8 cellular contexts compared by ENCODE assay signal in genomic region chr15:63042879-63043340, GRCh38. TPM values are rescaled to one million over a fixed set of nuclear protein-coding genes. Genes with fewer than 3 reads are reported as not detected.
DNase-seq lines count a peak whose midpoint lies in the region; ATAC-seq and TF ChIP-seq lines count a peak whose summit lies in the region.

No MANE protein-coding gene starts in this region.

- H3K4me1 ChIP-seq in lung (ENCODE audit: control insufficient read depth in 2 of 2, insufficient read depth in 2 of 2, low read length in 2 of 2): peaks cover 0 to 14% of the 10 kb centered on the region in 2 donors

- no peak for TF ChIP-seq CTCF in choroid plexus epithelial cell (conservative IDR thresholded peaks at IDR 0.05; ENCODE audit: low read depth, low read length)
- no peak for TF ChIP-seq CTCF in lung (IDR thresholded peaks at IDR 0.05; ENCODE audit: control extremely low read depth, extremely low read depth)
- no peak for TF ChIP-seq CTCF in type B pancreatic cell (conservative IDR thresholded peaks at IDR 0.05)

- H3K4me3 ChIP-seq in choroid plexus epithelial cell (ENCODE audit: low read depth, low read length): peak overlapping the region; percentile 72
- H3K4me3 ChIP-seq in lung: peak overlapping the region; percentile 69

- ATAC-seq in lung (ENCODE audit: insufficient read depth, low FRiP score) (peak; percentile 3), GM18909 (IDR thresholded peaks at IDR 0.05; ENCODE audit: poor library complexity, unreplicated experiment) (no peak)

- H3K27ac ChIP-seq in lung (ENCODE audit: low read depth in 1 of 2, low read length in 1 of 2): peak overlapping the region; percentile 70 to 91

- WGBS in lung, 2 donors: 1% methylated on average over 31 of the region's 31 CpGs

- H3K36me3 ChIP-seq in lung (ENCODE audit: control insufficient read depth in 2 of 2, insufficient read depth in 2 of 2, low read length in 2 of 2): peaks cover 0 to 5% of the 10 kb centered on the region in 2 donors

- peaks cover 79% of the 10 kb centered on the region for H3K27me3 Mint-ChIP-seq in activated T-cell treated with anti-CD3 and anti-CD28 coated beads, Interleukin-2, amount 50 U/mL, for 24 hours
- H3K27me3 Mint-ChIP-seq in type B pancreatic cell: no peaks in the 10 kb centered on the region

- H3K4me1 Mint-ChIP-seq in activated T-cell treated with anti-CD3 and anti-CD28 coated beads, Interleukin-2, amount 50 U/mL, for 24 hours (ENCODE audit: low read depth): peaks cover 12% of the 10 kb centered on the region
- H3K4me1 Mint-ChIP-seq in type B pancreatic cell (ENCODE audit: unreplicated experiment): peaks cover 60% of the 10 kb centered on the region

- H3K27ac Mint-ChIP-seq in activated T-cell treated with anti-CD3 and anti-CD28 coated beads, Interleukin-2, amount 50 U/mL, for 24 hours: no peak overlapping the region
- H3K27ac Mint-ChIP-seq in type B pancreatic cell: peak overlapping the region; percentile 91

- no peaks in the 10 kb centered on the region for H3K9me3 ChIP-seq in lung (ENCODE audit: control insufficient read depth in 2 of 2, insufficient read depth in 1 of 2, low read length in 1 of 2)

- DNase-seq in activated T-cell treated with anti-CD3 and anti-CD28 coated beads, Interleukin-2, amount 50 U/mL, for 24 hours: peak; percentile 36
- no peak for DNase-seq in activated T-cell treated with anti-CD3 and anti-CD28 coated beads, Interleukin-2, amount 50 U/mL, for 1 hour
- DNase-seq in choroid plexus epithelial cell (ENCODE audit: low read depth) (peak; percentile 52), lung (ENCODE audit: low spot score) (no peak), type B pancreatic cell (ENCODE audit: extremely low spot score, unreplicated experiment) (no peak), DMS153 (lab: John Stamatoyannopoulos, UW) (no peak), ecto neural progenitor cell (ENCODE audit: low spot score) (no peak)

- no peaks in the 10 kb centered on the region for H3K27me3 ChIP-seq in lung (ENCODE audit: control insufficient read depth, insufficient read depth)

- peak overlapping the region; percentile 67 for H3K4me3 Mint-ChIP-seq in activated T-cell treated with anti-CD3 and anti-CD28 coated beads, Interleukin-2, amount 50 U/mL, for 24 hours
- peak overlapping the region; percentile 99 for H3K4me3 Mint-ChIP-seq in type B pancreatic cell

- H3K9me3 Mint-ChIP-seq in activated T-cell treated with anti-CD3 and anti-CD28 coated beads, Interleukin-2, amount 50 U/mL, for 24 hours: no peaks in the 10 kb centered on the region
- H3K9me3 Mint-ChIP-seq in type B pancreatic cell: no peaks in the 10 kb centered on the region

- H3K36me3 Mint-ChIP-seq in activated T-cell treated with anti-CD3 and anti-CD28 coated beads, Interleukin-2, amount 50 U/mL, for 24 hours (ENCODE audit: low read depth): no peaks in the 10 kb centered on the region
- peaks cover 18% of the 10 kb centered on the region for H3K36me3 Mint-ChIP-seq in type B pancreatic cell

RNA-seq across cellular contexts. Expression of gene TPM1, which starts 0.4 kb away (rescaled TPM):
- total RNA-seq in lung (100 to 1,000 TPM; 191 to 469 TPM), type B pancreatic cell (ENCODE audit: low replicate concordance) (343 and 447 TPM in 2 replicates)
- 100 to 1,000 TPM; 118 to 194 TPM for polyA plus RNA-seq in lung

Comparison
In these comparisons a context has a peak if more than half of its experiments do, and no peak if none do; other contexts are left out.
1. DNase-seq: peak in activated T-cell treated with anti-CD3 and anti-CD28 coated beads, Interleukin-2, amount 50 U/mL, for 24 hours (single experiment) and choroid plexus epithelial cell (single experiment); none in activated T-cell treated with anti-CD3 and anti-CD28 coated beads, Interleukin-2, amount 50 U/mL, for 1 hour (single experiment), lung (single experiment), type B pancreatic cell (single experiment), DMS153 (single experiment) and ecto neural progenitor cell (single experiment).